21 cellular contexts compared by ENCODE assay signal in the genomic region with DNA sequence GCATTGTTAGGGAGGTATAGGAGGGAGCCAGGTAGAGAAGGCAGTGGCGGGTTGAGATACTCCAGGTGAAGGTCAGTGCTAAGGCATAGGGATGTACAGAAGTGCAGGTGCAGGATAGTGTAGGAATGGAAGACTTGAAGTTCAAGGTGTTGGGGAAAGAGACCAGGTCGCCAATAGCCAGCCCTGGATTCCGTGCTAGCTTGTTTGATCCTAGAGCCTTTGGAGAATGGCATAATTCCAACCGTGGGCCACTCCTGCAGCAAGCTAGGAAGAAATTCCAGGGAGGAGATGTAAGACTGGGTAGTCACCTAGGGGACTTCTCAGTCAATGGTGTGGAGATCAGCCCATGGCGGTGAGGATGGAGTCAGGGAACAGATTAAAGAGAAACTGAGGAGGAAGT.
DNase-seq lines count a peak whose midpoint lies in the region; ATAC-seq, FAIRE-seq and TF ChIP-seq lines count a peak whose summit lies in the region.
"Had no signal": no experiment of that assay in that cellular context is flagged by ENCODE, and none has a peak within 500 bp of the region (broad histone marks: within the 10 kb centered on the region; RNA-seq: fewer than 3 reads in every experiment).

No MANE protein-coding gene starts in this region.

- H3K27me3 ChIP-seq in spleen (replicated peaks in 1 of 7) = no peaks in the 10 kb centered on the region

- H3K4me1 ChIP-seq in spleen = peaks cover 7 to 25% (median 21%) of the 10 kb centered on the region in 6 donors

- intact Hi-C loops in activated T-helper 2 cell treated with anti-CD3 and anti-CD28 coated beads, Interferon-gamma antibody, Interleukin-2, Interleukin-4, amounts not matched to agents 10 μg/mL and 5 μg/mL and 100 μg/mL, durations not matched to agents 14 hours and 24 hours and 36 hours (cut with micrococcal nuclease) = no loop called here
- intact Hi-C loops in spleen (cut with DNase I; ENCODE audit: low total_unique reads) = no loop called here

- peaks cover 27% of the 10 kb centered on the region for H3K27me3 Mint-ChIP-seq in activated T-helper 2 cell treated with anti-CD3 and anti-CD28 coated beads, Interferon-gamma antibody, Interleukin-2, Interleukin-4, amounts not matched to agents 10 μg/mL and 5 μg/mL and 100 μg/mL, durations not matched to agents 14 hours and 24 hours and 36 hours (ENCODE audit: low read depth)
- H3K27me3 Mint-ChIP-seq in neural crest cell (ENCODE audit: low read depth) = peaks cover 2% of the 10 kb centered on the region
- H3K27me3 Mint-ChIP-seq in stimulated activated naive B cell treated with anti-CD40 and anti-IgM and Interleukin-4, amounts not matched to agents 10 μg/mL and 1 μg/mL and 100 μg/mL, for 72 hours = peaks cover 7 to 8% of the 10 kb centered on the region in 2 donors
- no peaks in the 10 kb centered on the region for H3K27me3 Mint-ChIP-seq in stimulated activated memory B cell treated with anti-CD40 and anti-IgM and Interleukin-4, amounts not matched to agents 10 μg/mL and 1 μg/mL and 100 μg/mL, for 72 hours
- H3K27me3 Mint-ChIP-seq: B cell had no signal

- TF ChIP-seq CTCF in neural crest cell (conservative IDR thresholded peaks at IDR 0.05) = no peak
- TF ChIP-seq CTCF in spleen (IDR thresholded peaks at IDR 0.05 in 8 of 11, conservative IDR thresholded peaks at IDR 0.05 in 3 of 11) = no peak

- H3K4me3 Mint-ChIP-seq in activated T-helper 2 cell treated with anti-CD3 and anti-CD28 coated beads, Interferon-gamma antibody, Interleukin-2, Interleukin-4, amounts not matched to agents 10 μg/mL and 5 μg/mL and 100 μg/mL, durations not matched to agents 14 hours and 24 hours and 36 hours (ENCODE audit: low read depth) = no peak overlapping the region
- H3K4me3 Mint-ChIP-seq in neural crest cell = no peak overlapping the region
- H3K4me3 Mint-ChIP-seq in stimulated activated naive B cell treated with anti-CD40 and anti-IgM and Interleukin-4, amounts not matched to agents 10 μg/mL and 1 μg/mL and 100 μg/mL, for 72 hours = no peak overlapping the region
- no peak overlapping the region for H3K4me3 Mint-ChIP-seq in stimulated activated memory B cell treated with anti-CD40 and anti-IgM and Interleukin-4, amounts not matched to agents 10 μg/mL and 1 μg/mL and 100 μg/mL, for 72 hours
- H3K4me3 Mint-ChIP-seq: B cell, CD14-positive monocyte had no signal

- TF ChIP-seq POLR2A in spleen (IDR thresholded peaks at IDR 0.05) = no peak

- no peaks in the 10 kb centered on the region for H3K9me3 ChIP-seq in spleen
- H3K9me3 ChIP-seq: A549 had no signal

- no peak for ATAC-seq in stimulated activated naive B cell treated with anti-CD40 and anti-IgM and Interleukin-4, amounts not matched to agents 10 μg/mL and 1 μg/mL and 100 μg/mL, for 72 hours (replicated peaks)
- no peak for ATAC-seq in stimulated activated memory B cell treated with anti-CD40 and anti-IgM and Interleukin-4, amounts not matched to agents 10 μg/mL and 1 μg/mL and 100 μg/mL, for 72 hours
- ATAC-seq: A549, Right ventricle myocardium inferior had no signal

- no peak overlapping the region for H3K27ac ChIP-seq in spleen

- DNase-seq in activated T-helper 2 cell treated with anti-CD3 and anti-CD28 coated beads, Interferon-gamma antibody, Interleukin-2, Interleukin-4, amounts not matched to agents 10 μg/mL and 5 μg/mL and 100 μg/mL, durations not matched to agents 14 hours and 24 hours and 36 hours (ENCODE audit: low spot score) = peak; percentile 4
- DNase-seq in ecto neural progenitor cell (ENCODE audit: low spot score) = peak; percentile 27
- DNase-seq in neural crest cell (ENCODE audit: low read depth, low spot score) = no peak
- peak; percentile 34 for DNase-seq in spleen
- no peak for DNase-seq in stimulated activated naive B cell treated with anti-CD40 and anti-IgM and Interleukin-4, amounts not matched to agents 10 μg/mL and 1 μg/mL and 100 μg/mL, for 72 hours
- no peak for DNase-seq in GM19239 (ENCODE audit: insufficient read length, low spot score)
- DNase-seq in T-helper 2 cell = no peak
- DNase-seq: DMS53, GF-D8, Kasumi-1, NCI-H1694, NCI-H2081 treated with DMSO at 0.1 percent for 48 hours, NCI-H2171 treated with DMSO at 0.1 percent for 48 hours, NCI-H446 had no signal

- H3K36me3 ChIP-seq in spleen = no peaks in the 10 kb centered on the region

- 86 to 96% (median 88%) methylated on average over 5 of the region's 5 CpGs for WGBS in spleen, 5 donors

- no peak for FAIRE-seq in GM19239 (lab: Jason Lieb, UNC)
- FAIRE-seq: A549, D721Med, H54 had no signal

- no peak overlapping the region for H3K4me3 ChIP-seq in spleen
- H3K4me3 ChIP-seq: A549 had no signal

- no peak overlapping the region for H3K27ac Mint-ChIP-seq in activated T-helper 2 cell treated with anti-CD3 and anti-CD28 coated beads, Interferon-gamma antibody, Interleukin-2, Interleukin-4, amounts not matched to agents 10 μg/mL and 5 μg/mL and 100 μg/mL, durations not matched to agents 14 hours and 24 hours and 36 hours
- peak overlapping the region; percentile 12 for H3K27ac Mint-ChIP-seq in neural crest cell (ENCODE audit: unreplicated experiment)
- H3K27ac Mint-ChIP-seq in stimulated activated naive B cell treated with anti-CD40 and anti-IgM and Interleukin-4, amounts not matched to agents 10 μg/mL and 1 μg/mL and 100 μg/mL, for 72 hours = no peak overlapping the region
- H3K27ac Mint-ChIP-seq in stimulated activated memory B cell treated with anti-CD40 and anti-IgM and Interleukin-4, amounts not matched to agents 10 μg/mL and 1 μg/mL and 100 μg/mL, for 72 hours = no peak overlapping the region
- H3K27ac Mint-ChIP-seq: B cell, CD14-positive monocyte had no signal

- H3K4me1 Mint-ChIP-seq in activated T-helper 2 cell treated with anti-CD3 and anti-CD28 coated beads, Interferon-gamma antibody, Interleukin-2, Interleukin-4, amounts not matched to agents 10 μg/mL and 5 μg/mL and 100 μg/mL, durations not matched to agents 14 hours and 24 hours and 36 hours (ENCODE audit: low read depth) = peaks cover 15% of the 10 kb centered on the region
- peaks cover 41% of the 10 kb centered on the region for H3K4me1 Mint-ChIP-seq in neural crest cell
- peaks cover 12 to 15% of the 10 kb centered on the region in 2 donors for H3K4me1 Mint-ChIP-seq in stimulated activated naive B cell treated with anti-CD40 and anti-IgM and Interleukin-4, amounts not matched to agents 10 μg/mL and 1 μg/mL and 100 μg/mL, for 72 hours
- H3K4me1 Mint-ChIP-seq in stimulated activated memory B cell treated with anti-CD40 and anti-IgM and Interleukin-4, amounts not matched to agents 10 μg/mL and 1 μg/mL and 100 μg/mL, for 72 hours = peaks cover 10% of the 10 kb centered on the region

- H3K9me3 Mint-ChIP-seq in activated T-helper 2 cell treated with anti-CD3 and anti-CD28 coated beads, Interferon-gamma antibody, Interleukin-2, Interleukin-4, amounts not matched to agents 10 μg/mL and 5 μg/mL and 100 μg/mL, durations not matched to agents 14 hours and 24 hours and 36 hours = no peaks in the 10 kb centered on the region
- H3K9me3 Mint-ChIP-seq in neural crest cell = no peaks in the 10 kb centered on the region
- no peaks in the 10 kb centered on the region for H3K9me3 Mint-ChIP-seq in stimulated activated naive B cell treated with anti-CD40 and anti-IgM and Interleukin-4, amounts not matched to agents 10 μg/mL and 1 μg/mL and 100 μg/mL, for 72 hours
- H3K9me3 Mint-ChIP-seq in stimulated activated memory B cell treated with anti-CD40 and anti-IgM and Interleukin-4, amounts not matched to agents 10 μg/mL and 1 μg/mL and 100 μg/mL, for 72 hours = no peaks in the 10 kb centered on the region
- H3K9me3 Mint-ChIP-seq: CD14-positive monocyte had no signal

- no peaks in the 10 kb centered on the region for H3K36me3 Mint-ChIP-seq in activated T-helper 2 cell treated with anti-CD3 and anti-CD28 coated beads, Interferon-gamma antibody, Interleukin-2, Interleukin-4, amounts not matched to agents 10 μg/mL and 5 μg/mL and 100 μg/mL, durations not matched to agents 14 hours and 24 hours and 36 hours (ENCODE audit: low read depth)
- no peaks in the 10 kb centered on the region for H3K36me3 Mint-ChIP-seq in neural crest cell (ENCODE audit: low read depth)
- peaks cover 0 to 1% of the 10 kb centered on the region in 2 donors for H3K36me3 Mint-ChIP-seq in stimulated activated naive B cell treated with anti-CD40 and anti-IgM and Interleukin-4, amounts not matched to agents 10 μg/mL and 1 μg/mL and 100 μg/mL, for 72 hours
- H3K36me3 Mint-ChIP-seq in stimulated activated memory B cell treated with anti-CD40 and anti-IgM and Interleukin-4, amounts not matched to agents 10 μg/mL and 1 μg/mL and 100 μg/mL, for 72 hours = no peaks in the 10 kb centered on the region
- H3K36me3 Mint-ChIP-seq: CD14-positive monocyte had no signal

Comparison
In these comparisons a context has a peak if more than half of its experiments do, and no peak if none do; other contexts are left out.
1. DNase-seq: peak in activated T-helper 2 cell treated with anti-CD3 and anti-CD28 coated beads, Interferon-gamma antibody, Interleukin-2, Interleukin-4, amounts not matched to agents 10 μg/mL and 5 μg/mL and 100 μg/mL, durations not matched to agents 14 hours and 24 hours and 36 hours (single experiment), ecto neural progenitor cell (single experiment) and spleen (single experiment); none in neural crest cell (single experiment), stimulated activated naive B cell treated with anti-CD40 and anti-IgM and Interleukin-4, amounts not matched to agents 10 μg/mL and 1 μg/mL and 100 μg/mL, for 72 hours (single experiment), GM19239 (single experiment) and T-helper 2 cell (0 of 5).